Comparison of ENCODE assay signal across 15 cellular contexts in genomic region chr17:30449480-30449879, GRCh38. TPM values are rescaled to one million over a fixed set of nuclear protein-coding genes. Genes with fewer than 3 reads are reported as not detected.
DNase-seq lines count a peak whose midpoint lies in the region; ATAC-seq and TF ChIP-seq lines count a peak whose summit lies in the region.
"Had no signal": no experiment of that assay in that cellular context is flagged by ENCODE, and none has a peak within 500 bp of the region (broad histone marks: within the 10 kb centered on the region; RNA-seq: fewer than 3 reads in every experiment).

No MANE protein-coding gene starts in this region.

- intact Hi-C loops in tibial artery (cut with DNase I; ENCODE audit: low total_unique reads) = no loop called here

- H3K27ac ChIP-seq in cingulate gyrus (ENCODE audit: low read depth, low read length) = peak overlapping the region; percentile 19
- peak overlapping the region in 1 of 2 donors; percentile 56 for H3K27ac ChIP-seq in tibial artery
- H3K27ac ChIP-seq: C4-2B, suprapubic skin had no signal

- no peak for TF ChIP-seq CTCF in tibial artery (IDR thresholded peaks at IDR 0.05)

- TF ChIP-seq POLR2A in GM18505 (IDR thresholded peaks at IDR 0.05; ENCODE audit: borderline replicate concordance, extremely low read depth, insufficient read depth, insufficient read length) = no peak

- peaks cover 0 to 26% (median 2%) of the 10 kb centered on the region in 4 donors for H3K4me1 ChIP-seq in tibial artery

- H3K9me3 ChIP-seq in tibial artery = no peaks in the 10 kb centered on the region
- H3K9me3 ChIP-seq: suprapubic skin had no signal

- peaks cover 3 to 40% (median 37%) of the 10 kb centered on the region in 3 donors for H3K36me3 ChIP-seq in tibial artery

- no peaks in the 10 kb centered on the region for H3K27me3 ChIP-seq in tibial artery
- H3K27me3 ChIP-seq: heart right ventricle, suprapubic skin had no signal

- ATAC-seq in GM18505 (IDR thresholded peaks at IDR 0.05; ENCODE audit: unreplicated experiment) = no peak
- no peak for ATAC-seq in GM19455 (IDR thresholded peaks at IDR 0.05; ENCODE audit: unreplicated experiment)
- ATAC-seq: activated CD4-positive, alpha-beta T cell treated with anti-CD3 and anti-CD28 coated beads for 36 hours; heart right ventricle; naive thymus-derived CD8-positive, alpha-beta T cell had no signal

- H3K4me3 ChIP-seq in tibial artery = no peak overlapping the region
- H3K4me3 ChIP-seq: heart right ventricle, suprapubic skin had no signal

- DNase-seq in LHCN-M2 (ENCODE audit: low read depth) = peak; percentile 45
- peak; percentile 82 for DNase-seq in medulla oblongata (ENCODE audit: extremely low spot score)
- peak; percentile 26 to 70 for DNase-seq in tibial artery
- DNase-seq in NCI-H1694 (lab: John Stamatoyannopoulos, UW) = no peak
- DNase-seq: activated CD4-positive, alpha-beta T cell treated with anti-CD3 and anti-CD28 coated beads for 36 hours; activated naive CD4-positive, alpha-beta T cell treated with anti-CD3 and anti-CD28 coated beads for 36 hours; central memory CD4-positive, alpha-beta T cell; naive thymus-derived CD8-positive, alpha-beta T cell; NCI-H510A treated with DMSO at 0.1 percent for 48 hours had no signal

RNA-seq across cellular contexts. Expression of gene GOSR1, which starts 27.7 kb away (rescaled TPM):
- total RNA-seq in LHCN-M2 (2014; rRNA removed) = 19.2 and 30.5 TPM in 2 replicates
- polyA plus RNA-seq in LHCN-M2 (2012) = 18.6 TPM
